ENCODE assay signal across 8 cellular contexts in genomic region chr2:127197475-127198385, GRCh38. TPM values are rescaled to one million over a fixed set of nuclear protein-coding genes. Genes with fewer than 3 reads are reported as not detected.
A peak's percentile ranks its signal among the peaks of the same experiment; 100 is the strongest.
DNase-seq lines count a peak whose midpoint lies in the region; ATAC-seq, FAIRE-seq and TF ChIP-seq lines count a peak whose summit lies in the region.

No MANE protein-coding gene starts in this region.

- H2AFZ ChIP-seq in DND-41 (ENCODE audit: low read depth, low read length): peak overlapping the region; percentile 68
- peak overlapping the region; percentile 78 for H2AFZ ChIP-seq in K562 (ENCODE audit: low read depth, low read length)
- H2AFZ ChIP-seq in HepG2 (ENCODE audit: low read length): peak overlapping the region; percentile 81

- H3K4me1 ChIP-seq in DND-41 (ENCODE audit: insufficient read depth, low read length) (peaks cover 10% of the 10 kb centered on the region), K562 (replicated peaks in 1 of 2; ENCODE audit: control insufficient read depth in 2 of 2, insufficient read depth in 2 of 2, low read length in 2 of 2) (peaks cover 0 to 10% of the 10 kb centered on the region in 2 experiments; a peak in 2 of 5 replicates), HepG2 (ENCODE audit: insufficient read depth, low read length) (peaks cover 11% of the 10 kb centered on the region)

- FAIRE-seq in K562 (lab: Jason Lieb, UNC) (peak; percentile 92), HepG2 (lab: Jason Lieb, UNC) (peak; percentile 91)

- in situ Hi-C loops in K562 (cut with MboI): no loop called here
- in situ Hi-C loops in HepG2 (cut with HindIII; ENCODE audit: extremely low pct_ligation_motif_present, low pct_unique_long_range_greater_than_20kb): loop anchor here (5.0 kb wide), 1 partner anchor 280 kb away; no protein-coding TSS in a partner anchor

- peak; percentile 68 to 92 for TF ChIP-seq RAD21 in K562 (CRISPR knock-in tag; conservative IDR thresholded peaks at IDR 0.05 in 1 of 2, IDR thresholded peaks at IDR 0.05 in 1 of 2)
- TF ChIP-seq RAD21 in HepG2 (CRISPR knock-in tag; IDR thresholded peaks at IDR 0.05): peak; percentile 87

- BruUV-seq in K562 (replicated peaks; lab: Mats Ljungman, UMichigan) (no TSS peak), HepG2 (replicated peaks; lab: Mats Ljungman, UMichigan) (no TSS peak)

- 1% methylated on average over 19 of the region's 19 CpGs for WGBS in K562 (ENCODE audit: insufficient coverage, low coverage, missing lambda C conversion rate)
- WGBS in HepG2 (ENCODE audit: low lambda C conversion rate): 7% methylated on average over 19 of the region's 19 CpGs

- H3K4me2 ChIP-seq in DND-41 (ENCODE audit: insufficient read depth, low read length) (peak overlapping the region; percentile 69), K562 (ENCODE audit: insufficient read depth, low read length) (peak overlapping the region; percentile 60), HepG2 (ENCODE audit: low read depth, low read length) (peak overlapping the region; percentile 96)

- TF ChIP-seq EP300 in K562 (IDR thresholded peaks at IDR 0.05; ENCODE audit: low read length) (no peak), HepG2 (IDR thresholded peaks at IDR 0.05; ENCODE audit: low read depth in 2 of 2, low read length in 2 of 2) (no peak), HepG2 (CRISPR knock-in tag; IDR thresholded peaks at IDR 0.05; ENCODE audit: borderline replicate concordance) (no peak)

- TF ChIP-seq CTCF in DND-41 (IDR thresholded peaks at IDR 0.05; ENCODE audit: borderline replicate concordance, extremely low read depth, low read length, poor library complexity, severe bottlenecking): peak; percentile 93
- peak; percentile 57 for TF ChIP-seq CTCF in HFF-Myc (IDR thresholded peaks at IDR 0.05; ENCODE audit: low read depth, low read length, missing control alignments)
- TF ChIP-seq CTCF in K562 (IDR thresholded peaks at IDR 0.05 in 2 of 3, conservative IDR thresholded peaks at IDR 0.05 in 1 of 3; ENCODE audit: insufficient read depth in 2 of 3, low read depth in 1 of 3, low read length in 3 of 3): peak; percentile 80 to 89 (median 88)
- TF ChIP-seq CTCF in HepG2 (CRISPR knock-in tag; IDR thresholded peaks at IDR 0.05): peak; percentile 99

- CTCF ChIA-PET in K562 (lab: Yijun Ruan, JAX; ENCODE audit: low intra/inter-chr PET ratio): interaction anchor here (1.4 to 2.7 kb wide), 3 partner anchors 256 to 283 kb away, joined by 4 to 15 read pairs (median 10); no protein-coding TSS in a partner anchor
- CTCF ChIA-PET in HepG2 (lab: Yijun Ruan, JAX; ENCODE audit: low intra/inter-chr PET ratio, low total read pairs): interaction anchor here (1.6 to 2.4 kb wide), 3 partner anchors 96 to 282 kb away, joined by 4 to 16 read pairs (median 7); partner anchors contain the start of gene ERCC3

- intact Hi-C loops in K562 (cut with micrococcal nuclease): loop anchor here (1.0 to 10.0 kb wide), 4 partner anchors 127 to 450 kb away; partner anchors contain the start of gene GPR17
- intact Hi-C loops in HepG2 (cut with micrococcal nuclease; ENCODE audit: unreplicated experiment): loop anchor here (1.0 to 5.0 kb wide), 5 partner anchors 95 to 452 kb away; partner anchors contain the start of gene ERCC3

- no peaks in the 10 kb centered on the region for H3K9me1 ChIP-seq in K562 (ENCODE audit: control insufficient read depth, insufficient read depth, low read length)

- peak overlapping the region in 1 of 2 experiments; percentile 41; a peak in 2 of 4 replicates for H3K4me3 ChIP-seq in DND-41 (ENCODE audit: low read depth in 1 of 2, low read length in 2 of 2)
- no peak overlapping the region for H3K4me3 ChIP-seq in HFF-Myc (replicated peaks; ENCODE audit: low read depth, low read length)
- no peak overlapping the region for H3K4me3 ChIP-seq in K562
- H3K4me3 ChIP-seq in HepG2 (replicated peaks in 1 of 3; ENCODE audit: insufficient read depth in 1 of 3, low read depth in 2 of 3, low read length in 3 of 3): peak overlapping the region; percentile 37 to 62 (median 57)

- ATAC-seq in DND-41 (ENCODE audit: insufficient read depth, low read depth): peak; percentile 99
- ATAC-seq in K562: peak; percentile 100
- peak; percentile 99 for ATAC-seq in HepG2
- no peak for ATAC-seq in HG03378 (IDR thresholded peaks at IDR 0.05; ENCODE audit: unreplicated experiment)

- H3K79me2 ChIP-seq in DND-41 (ENCODE audit: insufficient read depth, low read length) (no peaks in the 10 kb centered on the region), K562 (ENCODE audit: control insufficient read depth, insufficient read depth, low read length) (no peaks in the 10 kb centered on the region), HepG2 (ENCODE audit: insufficient read depth, low read length) (no peaks in the 10 kb centered on the region)

- H3K27ac ChIP-seq in DND-41 (ENCODE audit: low read length) (no peak overlapping the region), K562 (ENCODE audit: extremely low read depth, low read depth, low read length) (no peak overlapping the region), HepG2 (ENCODE audit: extremely low read length, insufficient read depth, low read length) (no peak overlapping the region)

- H3K9ac ChIP-seq in DND-41 (ENCODE audit: low read depth, low read length): no peak overlapping the region
- no peak overlapping the region for H3K9ac ChIP-seq in K562 (ENCODE audit: insufficient read depth in 1 of 2, low read depth in 2 of 2, low read length in 2 of 2)
- H3K9ac ChIP-seq in HepG2 (ENCODE audit: insufficient read depth, low read depth, low read length): peak overlapping the region; percentile 4; the same call in 1 of the 2 replicates

- DNase-seq in DND-41 (peak; percentile 67), HFF-Myc (ENCODE audit: extremely low read depth, low read depth) (no peak), NCI-H2029 (lab: John Stamatoyannopoulos, UW) (peak; percentile 68), T-helper 9 cell (peak; percentile 34), K562 (ENCODE audit: extremely low read depth in 1 of 4, low spot score in 3 of 4) (peak; percentile 63 to 82 (median 66)), HepG2 (ENCODE audit: low spot score) (peak; percentile 71)
- DNase-seq in stimulated activated CD8-positive, alpha-beta memory T cell treated with anti-CD3 and anti-CD28 coated beads, Interleukin-15, amount 100 ng/mL, for 24 hours (ENCODE audit: low read depth): peak; percentile 11

- no peaks in the 10 kb centered on the region for H3K36me3 ChIP-seq in DND-41 (ENCODE audit: insufficient read depth, low read length)
- no peaks in the 10 kb centered on the region for H3K36me3 ChIP-seq in K562 (ENCODE audit: control insufficient read depth, insufficient read depth, low read length)
- H3K36me3 ChIP-seq in HepG2 (replicated peaks in 1 of 2; ENCODE audit: control insufficient read depth in 1 of 2, insufficient read depth in 2 of 2, low read length in 2 of 2): no peaks in the 10 kb centered on the region

- TF ChIP-seq POLR2A in K562 (conservative IDR thresholded peaks at IDR 0.05) (no peak), HepG2 (IDR thresholded peaks at IDR 0.05; ENCODE audit: insufficient read depth in 1 of 2, low read depth in 2 of 2, low read length in 2 of 2) (no peak)

- POLR2A ChIA-PET in K562 (lab: Yijun Ruan, JAX): interaction anchor here (0.6 kb wide), 2 partner anchors 46 to 169 kb away, joined by 3 read pairs; no protein-coding TSS in a partner anchor
- POLR2A ChIA-PET in HepG2 (lab: Yijun Ruan, JAX): interaction anchor here (0.8 to 1.4 kb wide), 3 partner anchors 96 to 281 kb away, joined by 3 to 4 read pairs (median 3); partner anchors contain the start of gene ERCC3

- H3K27me3 ChIP-seq in DND-41 (ENCODE audit: insufficient read depth, low read length, poor library complexity) (peaks cover 4% of the 10 kb centered on the region), K562 (ENCODE audit: control insufficient read depth in 2 of 2, insufficient read depth in 2 of 2, low read length in 2 of 2) (peaks cover 39 to 56% of the 10 kb centered on the region in 2 experiments), HepG2 (ENCODE audit: control insufficient read depth in 1 of 2, insufficient read depth in 2 of 2, low read length in 2 of 2) (peaks cover 2 to 33% of the 10 kb centered on the region in 2 experiments; a peak in 2 of 5 replicates)

- H4K20me1 ChIP-seq in DND-41 (ENCODE audit: insufficient read depth, low read length): no peaks in the 10 kb centered on the region
- H4K20me1 ChIP-seq in K562 (replicated peaks; ENCODE audit: control insufficient read depth, insufficient read depth, low read length): no peaks in the 10 kb centered on the region
- no peaks in the 10 kb centered on the region for H4K20me1 ChIP-seq in HepG2 (ENCODE audit: insufficient read depth, low read length)

- no peaks in the 10 kb centered on the region for H3K9me3 ChIP-seq in DND-41 (ENCODE audit: insufficient read depth, low read length, severe bottlenecking)
- H3K9me3 ChIP-seq in K562 (replicated peaks; ENCODE audit: control insufficient read depth, insufficient read depth, low read depth, low read length): no peaks in the 10 kb centered on the region
- H3K9me3 ChIP-seq in HepG2 (ENCODE audit: low read length): no peaks in the 10 kb centered on the region

RNA-seq across cellular contexts. Expression of gene CYP27C1, which starts 22.4 kb away (rescaled TPM):
- total RNA-seq in K562 (2011; cell fraction: chromatin; rRNA removed; ENCODE audit: low replicate concordance): not detected in 2 replicates
- not detected in 2 replicates for total RNA-seq in K562 (2011; cell fraction: nucleolus; rRNA removed)
- not detected in 2 replicates for total RNA-seq in K562 (2011; cell fraction: nucleoplasm; rRNA removed)
- not detected in 2 replicates for total RNA-seq in K562 (2014; rRNA removed)
- not detected in 2 replicates for total RNA-seq in K562 (2014; rRNA removed; fragmentation: Illumina TruSeq; extraction: Trizol)
- total RNA-seq in K562 (2015; rRNA removed; fragmentation: Illumina TruSeq; extraction: Trizol): not detected in 2 replicates
- total RNA-seq in K562 (2021): not detected in 2 replicates
- not detected in 2 replicates for polyA plus RNA-seq in K562 (2011; rRNA removed)
- polyA plus RNA-seq in K562 (2011; cell fraction: cytosol; rRNA removed): not detected in 2 replicates
- polyA plus RNA-seq in K562 (2011; cell fraction: nucleus; rRNA removed): not detected in 2 replicates
- not detected in 2 replicates for polyA plus RNA-seq in K562 (2012)
- not detected in 2 replicates for polyA plus RNA-seq in K562 (2014; fragmentation: Illumina TruSeq; extraction: Trizol)
- not detected for polyA plus RNA-seq in K562 (2014; fragmentation: Nextera tagmentation; extraction: Ambion mirVana)
- polyA plus RNA-seq in K562 (2014; rRNA removed): not detected in 2 replicates
- not detected in 2 replicates for polyA minus RNA-seq in K562 (2011; rRNA and poly(A)+ RNA removed)
- polyA minus RNA-seq in K562 (2011; cell fraction: cytosol; rRNA and poly(A)+ RNA removed): not detected in 2 replicates
- not detected in 2 replicates for polyA minus RNA-seq in K562 (2011; cell fraction: nucleus; rRNA and poly(A)+ RNA removed)
- total RNA-seq in HepG2 (2016; rRNA removed; fragmentation: Illumina TruSeq; extraction: Trizol): not detected in 2 replicates
- total RNA-seq in HepG2 (2016; cell fraction: cytosol; rRNA removed; fragmentation: Illumina TruSeq; extraction: Trizol; ENCODE audit: low read depth): not detected in 2 replicates
- total RNA-seq in HepG2 (2016; cell fraction: insoluble cytoplasmic fraction; rRNA removed; fragmentation: Illumina TruSeq; extraction: Trizol): not detected in 2 replicates
- not detected in 2 replicates for total RNA-seq in HepG2 (2016; cell fraction: membrane; rRNA removed; fragmentation: Illumina TruSeq; extraction: Trizol)
- not detected in 2 replicates for total RNA-seq in HepG2 (2016; cell fraction: nucleus; rRNA removed; fragmentation: Illumina TruSeq; extraction: Trizol)
- polyA plus RNA-seq in HepG2 (2011; rRNA removed): not detected in 2 replicates
- not detected in 2 replicates for polyA plus RNA-seq in HepG2 (2011; cell fraction: cytosol; rRNA removed)
- polyA plus RNA-seq in HepG2 (2011; cell fraction: nucleus; rRNA removed): not detected in 2 replicates
- not detected in 2 replicates for polyA plus RNA-seq in HepG2 (2012)
- not detected in 2 replicates for polyA plus RNA-seq in HepG2 (2016; cell fraction: cytosol; fragmentation: Illumina TruSeq; extraction: Trizol; ENCODE audit: low read depth)
- polyA plus RNA-seq in HepG2 (2016; cell fraction: insoluble cytoplasmic fraction; fragmentation: Illumina TruSeq; extraction: Trizol; ENCODE audit: low read depth): not detected in 2 replicates
- not detected in 2 replicates for polyA plus RNA-seq in HepG2 (2016; cell fraction: membrane; fragmentation: Illumina TruSeq; extraction: Trizol; ENCODE audit: low read depth)
- polyA plus RNA-seq in HepG2 (2016; cell fraction: nucleus; fragmentation: Illumina TruSeq; extraction: Trizol; ENCODE audit: insufficient read depth, low read depth): not detected in 2 replicates
- not detected in 2 replicates for polyA minus RNA-seq in HepG2 (2011; rRNA and poly(A)+ RNA removed; ENCODE audit: low replicate concordance)
- not detected in 2 replicates for polyA minus RNA-seq in HepG2 (2011; cell fraction: cytosol; rRNA and poly(A)+ RNA removed)
- polyA minus RNA-seq in HepG2 (2011; cell fraction: nucleus; rRNA and poly(A)+ RNA removed): not detected in 2 replicates

Comparison
In these comparisons a context has a peak if more than half of its experiments do, and no peak if none do; other contexts are left out.
1. H3K4me3 ChIP-seq: peak in HepG2 (3 of 3); none in HFF-Myc (single experiment) and K562 (single experiment).
2. Peak in every context shown above with its lines, with median percentiles within 50 percentile points of each other: H2AFZ ChIP-seq, H3K4me2 ChIP-seq and CTCF ChIP-seq.